Comparison of ENCODE assay signal across 13 cellular contexts in the genomic region with DNA sequence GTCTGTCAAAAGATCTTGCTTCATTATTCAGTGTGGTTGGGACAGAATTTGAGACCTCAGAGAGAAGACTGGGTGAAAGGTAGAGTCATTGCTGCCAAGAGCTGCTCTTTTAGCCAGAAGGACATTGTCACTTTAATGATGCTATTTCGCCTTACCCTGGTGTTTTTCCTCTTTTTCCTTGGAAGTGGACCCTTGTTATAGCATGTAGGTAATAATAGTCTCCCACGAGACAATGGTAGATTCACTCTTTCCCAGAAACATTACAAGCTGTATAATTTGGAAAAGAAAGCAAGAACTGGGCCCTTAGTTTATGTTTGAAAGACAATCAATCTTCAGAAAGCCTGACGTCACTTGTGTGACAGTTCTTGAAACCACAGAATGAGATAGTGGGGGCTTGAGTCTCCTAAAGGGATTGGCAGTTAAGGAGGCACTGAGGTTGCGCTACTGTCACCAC. TPM values are rescaled to one million over a fixed set of nuclear protein-coding genes. Genes with fewer than 3 reads are reported as not detected.
A peak's percentile ranks its signal among the peaks of the same experiment; 100 is the strongest.
DNase-seq lines count a peak whose midpoint lies in the region; ATAC-seq and TF ChIP-seq lines count a peak whose summit lies in the region.
"Had no signal": no experiment of that assay in that cellular context is flagged by ENCODE, and none has a peak within 500 bp of the region (broad histone marks: within the 10 kb centered on the region; RNA-seq: fewer than 3 reads in every experiment).

No MANE protein-coding gene starts in this region.

- H3K27ac ChIP-seq in left ventricle myocardium inferior (replicated peaks) (peak overlapping the region; percentile 91), prostate gland (peak overlapping the region; percentile 49), aorta (ENCODE audit: low read depth in 1 of 2, low read length in 2 of 2) (peak overlapping the region; percentile 46 to 86)
- H3K27ac ChIP-seq: HL-60 had no signal

- TF ChIP-seq CTCF in left ventricle myocardium inferior (IDR thresholded peaks at IDR 0.05; ENCODE audit: borderline replicate concordance): no peak
- TF ChIP-seq CTCF in prostate gland (IDR thresholded peaks at IDR 0.05): no peak

- no peak for TF ChIP-seq POLR2A in prostate gland (IDR thresholded peaks at IDR 0.05)

- WGBS in prostate gland: 46% methylated on average over 4 of the region's 4 CpGs
- WGBS in aorta, 2 donors: 8 to 14% methylated on average over 4 of the region's 4 CpGs

- H3K27me3 ChIP-seq in left ventricle myocardium inferior (ENCODE audit: low read depth): peaks cover 16% of the 10 kb centered on the region
- no peaks in the 10 kb centered on the region for H3K27me3 ChIP-seq in prostate gland (replicated peaks; ENCODE audit: insufficient read depth)
- H3K27me3 ChIP-seq in aorta (ENCODE audit: control insufficient read depth in 1 of 2, insufficient read depth in 2 of 2, low read length in 1 of 2): no peaks in the 10 kb centered on the region

- H3K9me3 ChIP-seq in left ventricle myocardium inferior (replicated peaks): no peaks in the 10 kb centered on the region
- no peaks in the 10 kb centered on the region for H3K9me3 ChIP-seq in prostate gland
- H3K9me3 ChIP-seq in aorta (ENCODE audit: control insufficient read depth, low read length): no peaks in the 10 kb centered on the region

- H3K36me3 ChIP-seq in left ventricle myocardium inferior (no peaks in the 10 kb centered on the region), prostate gland (no peaks in the 10 kb centered on the region), aorta (ENCODE audit: control insufficient read depth in 1 of 2, insufficient read depth in 2 of 2, low read length in 1 of 2) (no peaks in the 10 kb centered on the region)

- ATAC-seq in Right ventricle myocardium inferior (peak; percentile 2), aorta (ENCODE audit: low FRiP score) (peak; percentile 19), left lobe of liver (no peak)
- ATAC-seq: activated naive CD4-positive, alpha-beta T cell treated with anti-CD3 and anti-CD28 coated beads, Interleukin-2, amount 50 U/mL, for 72 hours had no signal

- DNase-seq in Right ventricle myocardium inferior (ENCODE audit: missing footprints) (no peak), cardiac septum (ENCODE audit: low spot score) (no peak), left ventricle myocardium inferior (no peak), prostate gland (ENCODE audit: low spot score) (no peak), aorta (no peak), left lobe of liver (ENCODE audit: low spot score) (no peak), DMS153 (lab: John Stamatoyannopoulos, UW) (no peak)
- DNase-seq in activated T-cell treated with anti-CD3 and anti-CD28 coated beads, Interleukin-2, amount 50 U/mL, for 48 hours: no peak
- DNase-seq: ACHN, glutamatergic neuron had no signal

- no peak overlapping the region for H3K4me3 ChIP-seq in left ventricle myocardium inferior
- no peak overlapping the region for H3K4me3 ChIP-seq in prostate gland
- H3K4me3 ChIP-seq in aorta (ENCODE audit: low read length in 2 of 2): no peak overlapping the region

- intact Hi-C loops in Right ventricle myocardium inferior (cut with DNase I): loop anchor here (5.0 to 10.0 kb wide), 2 partner anchors 56 to 412 kb away; a partner anchor contains a TSS
- intact Hi-C loops in cardiac septum (cut with DNase I): loop anchor here (2.0 to 10.0 kb wide), 2 partner anchors 26 to 158 kb away; no protein-coding TSS in a partner anchor
- intact Hi-C loops in left ventricle myocardium inferior (cut with micrococcal nuclease): loop anchor here (10.0 kb wide), 1 partner anchor 58 kb away; no protein-coding TSS in a partner anchor
- intact Hi-C loops in prostate gland (cut with DNase I): loop anchor here (5.0 kb wide), 1 partner anchor 56 kb away; no protein-coding TSS in a partner anchor
- intact Hi-C loops in aorta (cut with DNase I): loop anchor here (10.0 kb wide), 2 partner anchors 92 to 158 kb away; no protein-coding TSS in a partner anchor

- H3K4me1 ChIP-seq in left ventricle myocardium inferior: peaks cover 74% of the 10 kb centered on the region
- no peaks in the 10 kb centered on the region for H3K4me1 ChIP-seq in prostate gland (replicated peaks)
- peaks cover 3% of the 10 kb centered on the region in 2 donors for H3K4me1 ChIP-seq in aorta (ENCODE audit: control insufficient read depth in 1 of 2, insufficient read depth in 2 of 2, low read length in 2 of 2)

RNA-seq across cellular contexts. Expression of a gene that starts 3.8 kb away (rescaled TPM):
- total RNA-seq in Right ventricle myocardium inferior (5.1 TPM), cardiac septum (3.7 TPM), left ventricle myocardium inferior (4.6 TPM), prostate gland (10 to 100 TPM in 1 of 2 donors, 1 to 10 TPM in 1; 2.0 to 10.6 TPM), aorta (10 to 100 TPM in 1 of 2 donors, 1 to 10 TPM in 1; 4.5 to 14.6 TPM), left lobe of liver (not detected)
- 1 to 10 TPM; 3.7 to 4.3 TPM for polyA plus RNA-seq in aorta
- total RNA-seq: activated CD8-positive, alpha-beta memory T cell treated with anti-CD3 and anti-CD28 coated beads for 36 hours; activated naive CD4-positive, alpha-beta T cell treated with anti-CD3 and anti-CD28 coated beads, Interleukin-2, amount 50 U/mL, for 72 hours had no signal
